1 cellular context compared by ENCODE assay signal in the genomic region with DNA sequence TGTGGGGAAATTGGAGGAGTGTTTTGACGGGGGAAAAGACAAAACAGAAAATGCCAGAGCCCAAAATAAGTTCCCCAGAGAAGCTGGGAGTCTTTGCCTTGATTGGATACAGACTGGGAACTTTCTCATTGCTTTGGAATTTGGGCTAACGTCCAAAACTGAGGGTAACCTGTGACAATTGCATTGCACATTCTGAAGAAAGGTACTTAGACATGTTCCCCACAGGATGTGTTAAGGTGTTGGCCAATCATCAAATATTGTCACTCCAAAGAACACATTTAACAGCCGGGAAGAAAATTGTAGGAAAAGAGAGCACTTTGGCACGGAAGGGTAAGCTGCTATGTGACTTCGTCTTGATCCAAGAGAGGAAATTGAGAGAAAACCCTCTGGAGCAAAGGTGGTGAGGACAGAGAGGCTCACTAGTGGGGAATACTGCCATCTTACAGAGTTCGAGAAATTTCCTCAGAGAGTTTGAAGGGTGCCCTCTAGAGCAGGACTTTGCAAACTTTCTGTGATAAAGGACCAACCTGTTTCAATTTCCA.
TF ChIP-seq lines count a peak whose summit lies in the region.

No MANE protein-coding gene starts in this region.

TF ChIP-seq in WTC11, 78 proteins besides CTCF, POLR2A, EP300 and RAD21 (continued from another document):
- TF ChIP-seq NR3C1 (CRISPR knock-in tag; conservative IDR thresholded peaks at IDR 0.05; ENCODE audit: low read depth) (no peak), SP1 (CRISPR knock-in tag; conservative IDR thresholded peaks at IDR 0.05) (no peak)
TF ChIP-seq in WTC11: peak in this region for 0.
